ENCODE assay signal across 9 cellular contexts in genomic region chr14:36655963-36656768, GRCh38. TPM values are rescaled to one million over a fixed set of nuclear protein-coding genes. Genes with fewer than 3 reads are reported as not detected.
A peak's percentile ranks its signal among the peaks of the same experiment; 100 is the strongest.
DNase-seq lines count a peak whose midpoint lies in the region; ATAC-seq, FAIRE-seq and TF ChIP-seq lines count a peak whose summit lies in the region.
"Had no signal": no experiment of that assay in that cellular context is flagged by ENCODE, and none has a peak within 500 bp of the region (broad histone marks: within the 10 kb centered on the region; RNA-seq: fewer than 3 reads in every experiment).

No MANE protein-coding gene starts in this region.

- peak; percentile 44 to 54 for TF ChIP-seq CTCF in endothelial cell of umbilical vein (IDR thresholded peaks at IDR 0.05; ENCODE audit: extremely low read depth in 1 of 2, insufficient read depth in 1 of 2, low read depth in 1 of 2, low read length in 2 of 2)
- TF ChIP-seq CTCF in stomach (IDR thresholded peaks at IDR 0.05) = peak in 2 of 7 experiments; percentile 16
- TF ChIP-seq CTCF in gastrocnemius medialis (IDR thresholded peaks at IDR 0.05 in 4 of 5, conservative IDR thresholded peaks at IDR 0.05 in 1 of 5) = peak in 2 of 5 experiments; percentile 22 to 43

- no peak overlapping the region for H2BK120ac ChIP-seq in trophoblast cell (ENCODE audit: insufficient read depth, low read length, poor library complexity)

- FAIRE-seq in endothelial cell of umbilical vein (lab: Jason Lieb, UNC) = peak; percentile 83

- H3K4me2 ChIP-seq in endothelial cell of umbilical vein (ENCODE audit: insufficient read depth, low read length) (no peak overlapping the region), trophoblast cell (ENCODE audit: low read length) (peak overlapping the region; percentile 67)

- no peaks in the 10 kb centered on the region for H3K79me1 ChIP-seq in trophoblast cell (ENCODE audit: low read length)

- in situ Hi-C loops in gastrocnemius medialis (cut with MboI; ENCODE audit: low sequenced_read_pairs in 4 of 4) = loop anchor here in 3 of 4 donors (25.0 kb wide), 3 partner anchors 281 to 956 kb away; partner anchors contain the start of genes FOXA1 (in 1 of the 3) and TTC6 (in 1 of the 3)

- H3K79me2 ChIP-seq in endothelial cell of umbilical vein (ENCODE audit: control insufficient read depth, insufficient read depth, low read length) (no peaks in the 10 kb centered on the region), trophoblast cell (ENCODE audit: control insufficient read depth, insufficient read depth, low read length, poor library complexity) (no peaks in the 10 kb centered on the region)

- H3K9me1 ChIP-seq in endothelial cell of umbilical vein (replicated peaks; ENCODE audit: control insufficient read depth, extremely low read depth, insufficient read depth, low read length) = no peaks in the 10 kb centered on the region

- no peaks in the 10 kb centered on the region for H4K20me1 ChIP-seq in endothelial cell of umbilical vein (replicated peaks; ENCODE audit: control insufficient read depth, extremely low read depth, insufficient read depth, low read length)

- H3K36me3 ChIP-seq in endothelial cell of umbilical vein (ENCODE audit: control insufficient read depth in 2 of 2, extremely low read depth in 1 of 2, insufficient read depth in 2 of 2, low read length in 2 of 2) = no peaks in the 10 kb centered on the region
- H3K36me3 ChIP-seq in trophoblast cell (ENCODE audit: control insufficient read depth in 1 of 2, insufficient read depth in 2 of 2, low read length in 2 of 2) = no peaks in the 10 kb centered on the region
- H3K36me3 ChIP-seq in stomach = no peaks in the 10 kb centered on the region
- no peaks in the 10 kb centered on the region for H3K36me3 ChIP-seq in gastrocnemius medialis

- H3K18ac ChIP-seq in trophoblast cell (ENCODE audit: low read length) = no peak overlapping the region

- H3K14ac ChIP-seq in trophoblast cell (ENCODE audit: low read length) = no peak overlapping the region

- H2BK5ac ChIP-seq in trophoblast cell (ENCODE audit: low read depth, low read length, poor library complexity) = no peak overlapping the region

- no peak for TF ChIP-seq POLR2A in endothelial cell of umbilical vein (IDR thresholded peaks at IDR 0.05; ENCODE audit: low read depth, low read length)
- TF ChIP-seq POLR2A in stomach (IDR thresholded peaks at IDR 0.05) = no peak
- TF ChIP-seq POLR2A in gastrocnemius medialis (IDR thresholded peaks at IDR 0.05) = no peak

- no peaks in the 10 kb centered on the region for H3K9me3 ChIP-seq in endothelial cell of umbilical vein (replicated peaks; ENCODE audit: control insufficient read depth, insufficient read depth, low read length)
- peaks cover 9% of the 10 kb centered on the region for H3K9me3 ChIP-seq in trophoblast cell (ENCODE audit: insufficient read depth, low read depth, low read length)
- peaks cover 0 to 42% (median 0%) of the 10 kb centered on the region in 4 donors for H3K9me3 ChIP-seq in stomach
- H3K9me3 ChIP-seq in gastrocnemius medialis = no peaks in the 10 kb centered on the region

- H2AFZ ChIP-seq in endothelial cell of umbilical vein (ENCODE audit: low read depth, low read length) (no peak overlapping the region), trophoblast cell (ENCODE audit: insufficient read depth, low read length, poor library complexity) (peak overlapping the region; percentile 45)

- no TSS peak for BruUV-seq in endothelial cell of umbilical vein (replicated peaks; lab: Mats Ljungman, UMichigan)

- intact Hi-C loops in activated CD4-positive, alpha-beta T cell treated with anti-CD3 and anti-CD28 coated beads for 36 hours (cut with DNase I, micrococcal nuclease) = loop anchor here (1.0 to 5.0 kb wide), 6 partner anchors 73 to 937 kb away; partner anchors contain the start of gene NKX2-8 (in 1 of the 2)
- intact Hi-C loops in endothelial cell of umbilical vein (cut with micrococcal nuclease) = loop anchor here (2.0 to 5.0 kb wide), 2 partner anchors 134 to 461 kb away; partner anchors contain the start of gene NKX2-1
- intact Hi-C loops in stomach (cut with DNase I; ENCODE audit: low total_unique reads) = no loop called here
- intact Hi-C loops in gastrocnemius medialis (cut with DNase I; ENCODE audit: low total_unique reads) = loop anchor here (10.0 kb wide), 1 partner anchor 141 kb away; no protein-coding TSS in a partner anchor

- no peaks in the 10 kb centered on the region for H3K36me3 Mint-ChIP-seq in activated CD4-positive, alpha-beta T cell treated with anti-CD3 and anti-CD28 coated beads for 36 hours (ENCODE audit: low read depth)

- H3K4me3 ChIP-seq in endothelial cell of umbilical vein (replicated peaks in 1 of 3; ENCODE audit: insufficient read depth in 1 of 3, low read depth in 1 of 3, low read length in 3 of 3) = no peak overlapping the region
- peak overlapping the region; percentile 54 for H3K4me3 ChIP-seq in trophoblast cell (ENCODE audit: low read depth, low read length)
- H3K4me3 ChIP-seq in stomach = peak overlapping the region in 2 of 4 donors; percentile 22 to 47
- peak overlapping the region in 1 of 4 donors; percentile 48 for H3K4me3 ChIP-seq in gastrocnemius medialis

- H2AK5ac ChIP-seq in trophoblast cell (ENCODE audit: low read length) = no peak overlapping the region

- WGBS in trophoblast cell (ENCODE audit: extremely low coverage, insufficient coverage, insufficient read length) = no CpG with 5 or more reads among the region's 52 CpGs
- WGBS in stomach, 5 donors = 3 to 9% (median 7%) methylated on average over 31 to 52 of the region's 52 CpGs

- no peak overlapping the region for H3K23ac ChIP-seq in trophoblast cell (ENCODE audit: low read length)

- ATAC-seq in activated CD4-positive, alpha-beta T cell treated with anti-CD3 and anti-CD28 coated beads for 36 hours = peak; percentile 58
- ATAC-seq in gastrocnemius medialis = no peak

- dilution Hi-C loops in endothelial cell of umbilical vein (cut with MboI; ENCODE audit: extremely low pct_ligation_motif_present, low sequenced_read_pairs) = no loop called here

- no peak overlapping the region for H3K27ac ChIP-seq in endothelial cell of umbilical vein (ENCODE audit: insufficient read depth, low read depth, low read length)
- H3K27ac ChIP-seq in trophoblast cell (ENCODE audit: low read depth, low read length) = no peak overlapping the region
- H3K27ac ChIP-seq in stomach = no peak overlapping the region
- no peak overlapping the region for H3K27ac ChIP-seq in gastrocnemius medialis

- H3K4ac ChIP-seq in trophoblast cell (ENCODE audit: low read depth, low read length) = no peak overlapping the region

- POLR2A ChIA-PET in activated CD4-positive, alpha-beta T cell treated with anti-CD3 and anti-CD28 coated beads for 36 hours (lab: Charles Lee) = no interaction called here
- POLR2A ChIA-PET in endothelial cell of umbilical vein (lab: Charles Lee) = no interaction called here

- H2BK12ac ChIP-seq in trophoblast cell (ENCODE audit: low read length) = no peak overlapping the region

- H4K12ac ChIP-seq in trophoblast cell (ENCODE audit: low read depth, low read length) = no peak overlapping the region

- CTCF ChIA-PET in activated CD4-positive, alpha-beta T cell treated with anti-CD3 and anti-CD28 coated beads for 36 hours (lab: Charles Lee) = interaction anchor here (0.6 to 1.7 kb wide), 8 partner anchors 10 to 1274 kb away, joined by 3 to 9 read pairs (median 3); no protein-coding TSS in a partner anchor
- CTCF ChIA-PET in endothelial cell of umbilical vein (lab: Charles Lee) = interaction anchor here (1.1 to 2.0 kb wide), 4 partner anchors 11 to 494 kb away, joined by 3 to 7 read pairs (median 4); no protein-coding TSS in a partner anchor

- H3K9ac ChIP-seq in endothelial cell of umbilical vein (replicated peaks; ENCODE audit: extremely low read depth, insufficient read depth, low read length) (no peak overlapping the region), trophoblast cell (ENCODE audit: low read length) (no peak overlapping the region)

- no peak for TF ChIP-seq EP300 in stomach (IDR thresholded peaks at IDR 0.05)

- no peak overlapping the region for H4K91ac ChIP-seq in trophoblast cell (ENCODE audit: low read depth, low read length)

- peaks cover 87 to 100% of the 10 kb centered on the region in 2 experiments for H3K27me3 ChIP-seq in endothelial cell of umbilical vein (ENCODE audit: control insufficient read depth in 2 of 2, insufficient read depth in 2 of 2, low read length in 2 of 2)
- H3K27me3 ChIP-seq in trophoblast cell (ENCODE audit: insufficient read depth, low read length) = peaks cover 79% of the 10 kb centered on the region
- peaks cover 69 to 100% (median 98%) of the 10 kb centered on the region in 3 donors for H3K27me3 ChIP-seq in stomach
- peaks cover 97 to 100% (median 100%) of the 10 kb centered on the region in 3 donors for H3K27me3 ChIP-seq in gastrocnemius medialis

- peaks cover under 1% of the 10 kb centered on the region for H3K4me1 ChIP-seq in endothelial cell of umbilical vein (ENCODE audit: control insufficient read depth, extremely low read depth, insufficient read depth, low read length)
- H3K4me1 ChIP-seq in trophoblast cell (ENCODE audit: control insufficient read depth in 1 of 2, insufficient read depth in 2 of 2, low read length in 2 of 2) = peaks cover 11 to 15% of the 10 kb centered on the region in 2 experiments
- peaks cover 34 to 64% (median 48%) of the 10 kb centered on the region in 4 donors for H3K4me1 ChIP-seq in stomach
- peaks cover 12 to 17% of the 10 kb centered on the region in 2 donors for H3K4me1 ChIP-seq in gastrocnemius medialis

- H3K27ac Mint-ChIP-seq in activated CD4-positive, alpha-beta T cell treated with anti-CD3 and anti-CD28 coated beads for 36 hours = no peak overlapping the region

- DNase-seq in activated CD4-positive, alpha-beta T cell treated with anti-CD3 and anti-CD28 coated beads for 36 hours = peak; percentile 69
- DNase-seq in activated CD4-positive, alpha-beta T cell treated with anti-CD3 and anti-CD28 coated beads for 4 hours = no peak
- peak; percentile 88 to 95 for DNase-seq in NCI-H524 (lab: John Stamatoyannopoulos, UW)
- DNase-seq in endothelial cell of umbilical vein (ENCODE audit: low read depth, low spot score) = no peak
- DNase-seq in trophoblast cell = no peak
- DNase-seq in SKM-1 treated with dmso at 0.1 percent for 144 hours (lab: John Stamatoyannopoulos, UW; ENCODE audit: unreplicated experiment) = no peak
- DNase-seq in stomach = no peak
- no peak for DNase-seq in gastrocnemius medialis

- no peak overlapping the region for H4K8ac ChIP-seq in trophoblast cell (ENCODE audit: low read depth, low read length)

- H3K4me3 Mint-ChIP-seq in activated CD4-positive, alpha-beta T cell treated with anti-CD3 and anti-CD28 coated beads for 36 hours = no peak overlapping the region

- H3K27me3 Mint-ChIP-seq in activated CD4-positive, alpha-beta T cell treated with anti-CD3 and anti-CD28 coated beads for 36 hours = peaks cover 81% of the 10 kb centered on the region

- H3K4me1 Mint-ChIP-seq in activated CD4-positive, alpha-beta T cell treated with anti-CD3 and anti-CD28 coated beads for 36 hours = peaks cover 26% of the 10 kb centered on the region

- no peaks in the 10 kb centered on the region for H3K9me3 Mint-ChIP-seq in activated CD4-positive, alpha-beta T cell treated with anti-CD3 and anti-CD28 coated beads for 36 hours (ENCODE audit: low read depth)

RNA-seq across cellular contexts. Expression of gene PAX9, which starts 5.5 kb away (rescaled TPM):
- not detected for total RNA-seq in activated CD4-positive, alpha-beta T cell treated with anti-CD3 and anti-CD28 coated beads for 36 hours
- total RNA-seq in endothelial cell of umbilical vein (0.44 and 4.8 TPM in 2 replicates), stomach (under 1 TPM in 1 of 5 donors, not detected in 4; 0.37 TPM), gastrocnemius medialis (not detected)
- polyA plus RNA-seq in endothelial cell of umbilical vein (0.37 and 0.48 TPM in 2 replicates), stomach (10 to 100 TPM in 1 of 3 donors, not detected in 2; 17.0 TPM)
- 0.11 and 0.14 TPM in 2 replicates for polyA plus RNA-seq in endothelial cell of umbilical vein (2011; cell fraction: cytosol; rRNA removed)
- polyA plus RNA-seq in endothelial cell of umbilical vein (2011; cell fraction: nucleus; rRNA removed) = 0.20 and 0.30 TPM in 2 replicates
- 0.17 and 0.27 TPM in 2 replicates for polyA plus RNA-seq in endothelial cell of umbilical vein (2012)
- polyA minus RNA-seq in endothelial cell of umbilical vein = 0.10 and 0.30 TPM in 2 replicates
- 1.2 TPM for polyA minus RNA-seq in endothelial cell of umbilical vein (2011; cell fraction: cytosol; rRNA and poly(A)+ RNA removed)
- 0.19 and 0.43 TPM in 2 replicates for polyA minus RNA-seq in endothelial cell of umbilical vein (2011; cell fraction: nucleus; rRNA and poly(A)+ RNA removed)
- polyA plus RNA-seq in trophoblast cell (2013) = 0.04 and 0.05 TPM in 2 replicates
- total RNA-seq: activated CD8-positive, alpha-beta memory T cell treated with anti-CD3 and anti-CD28 coated beads for 36 hours had no signal

Comparison
In these comparisons a context has a peak if more than half of its experiments do, and no peak if none do; other contexts are left out.
1. DNase-seq: peak in activated CD4-positive, alpha-beta T cell treated with anti-CD3 and anti-CD28 coated beads for 36 hours (single experiment) and NCI-H524 (2 of 2); none in activated CD4-positive, alpha-beta T cell treated with anti-CD3 and anti-CD28 coated beads for 4 hours (0 of 2), endothelial cell of umbilical vein (single experiment), trophoblast cell (0 of 2), SKM-1 treated with dmso at 0.1 percent for 144 hours (single experiment), stomach (single experiment) and gastrocnemius medialis (0 of 2).